31 cellular contexts compared by ENCODE assay signal in the genomic region with DNA sequence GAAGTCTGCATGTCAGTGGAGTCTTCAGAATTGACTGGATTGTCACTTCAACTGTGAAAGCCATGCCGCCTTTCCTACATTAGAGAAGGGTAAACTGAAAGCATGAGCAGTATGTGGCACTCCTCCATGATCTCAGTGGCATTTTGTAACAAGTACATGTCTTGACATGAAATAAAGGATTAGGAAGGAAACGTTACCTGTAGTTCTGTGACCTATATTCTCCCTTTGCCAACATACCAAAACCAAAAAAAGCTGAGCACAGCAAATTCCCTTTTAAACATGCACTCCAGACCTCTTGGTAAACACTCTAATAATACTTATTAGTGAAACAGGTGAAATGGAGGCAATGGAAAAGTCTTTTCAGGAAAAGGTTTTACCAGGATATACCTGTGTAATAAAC.
"Had no signal": no experiment of that assay in that cellular context is flagged by ENCODE, and none has a peak within 500 bp of the region (broad histone marks: within the 10 kb centered on the region; RNA-seq: fewer than 3 reads in every experiment).

No MANE protein-coding gene starts in this region.

- H3K36me3 Mint-ChIP-seq: activated CD4-positive, alpha-beta memory T cell treated with anti-CD3 and anti-CD28 coated beads for 36 hours; activated naive CD4-positive, alpha-beta T cell treated with anti-CD3 and anti-CD28 coated beads, Interleukin-2, amount 50 U/mL, for 24 hours; mesothelial cell of epicardium; naive thymus-derived CD4-positive, alpha-beta T cell; neural progenitor cell had no signal

- H2AFZ ChIP-seq: neural progenitor cell, parathyroid adenoma had no signal

- H3K27ac ChIP-seq: cardiac muscle cell, colonic mucosa, neural progenitor cell, parathyroid adenoma, testis, transverse colon had no signal

- H3K4me1 ChIP-seq: colonic mucosa, neural progenitor cell, parathyroid adenoma, testis, transverse colon had no signal

- H3K79me2 ChIP-seq: parathyroid adenoma had no signal

- FAIRE-seq: endometrium had no signal

- H3K9ac ChIP-seq: neural progenitor cell, parathyroid adenoma had no signal

- H3K4me2 ChIP-seq: neural progenitor cell had no signal

- DNase-seq: activated CD4-positive, alpha-beta memory T cell treated with anti-CD3 and anti-CD28 coated beads for 36 hours; activated CD4-positive, alpha-beta T cell treated with anti-CD3 and anti-CD28 coated beads, Interleukin-2, amount 10 ng/mL, durations not matched to agents 24 days and 14 days; activated CD4-positive, CD25-positive, alpha-beta regulatory T cell treated with anti-CD3 and anti-CD28 coated beads, Interleukin-2, amount 50 U/mL, for 72 hours; activated CD8-positive, alpha-beta memory T cell treated with anti-CD3 and anti-CD28 coated beads, Interleukin-2, amount 50 U/mL, for 4 hours; activated effector memory CD4-positive, alpha-beta T cell treated with anti-CD3 and anti-CD28 coated beads, Interleukin-2, amount 50 U/mL, for 16 hours; activated naive CD8-positive, alpha-beta T cell treated with anti-CD3 and anti-CD28 coated beads, Interleukin-2, amount 50 U/mL, for 24 hours; activated T-cell treated with anti-CD3 and anti-CD28 coated beads, Interleukin-2, amount 50 U/mL, for 1 hour; cerebellar nuclear complex; colonic mucosa; effector CD8-positive, alpha-beta T cell; erythroblast; head of caudate nucleus; hippocampal formation; left ventricle myocardium superior; naive thymus-derived CD4-positive, alpha-beta T cell; occipital lobe; right cardiac atrium; stimulated activated CD4-positive, alpha-beta T cell treated with anti-CD3 and anti-CD28 coated beads, Interleukin-2, amount 100 ng/mL, for 48 hours; stimulated activated naive CD4-positive, alpha-beta T cell treated with Interleukin-2 at 50 U/mL for 16 hours; SW 1271; T1000; testis; transverse colon had no signal

- H3K27me3 ChIP-seq: cardiac muscle cell, colonic mucosa, neural progenitor cell, testis, transverse colon had no signal

- ATAC-seq: activated naive CD8-positive, alpha-beta T cell treated with anti-CD3 and anti-CD28 coated beads, Interleukin-2, amount 50 U/mL, for 24 hours; left ventricle myocardium superior; naive thymus-derived CD4-positive, alpha-beta T cell; right cardiac atrium had no signal

- H3K36me3 ChIP-seq: cardiac muscle cell, colonic mucosa, neural progenitor cell, transverse colon had no signal

- H3K4me3 Mint-ChIP-seq: activated CD4-positive, alpha-beta memory T cell treated with anti-CD3 and anti-CD28 coated beads for 36 hours; activated CD4-positive, alpha-beta T cell treated with anti-CD3 and anti-CD28 coated beads, Interleukin-2, amount 10 ng/mL, durations not matched to agents 24 days and 14 days; activated naive CD4-positive, alpha-beta T cell treated with anti-CD3 and anti-CD28 coated beads, Interleukin-2, amount 50 U/mL, for 24 hours; activated naive CD8-positive, alpha-beta T cell treated with anti-CD3 and anti-CD28 coated beads, Interleukin-2, amount 50 U/mL, for 24 hours; activated T-helper 1 cell treated with anti-CD3 and anti-CD28 coated beads, Interleukin-12 subunit alpha, Interleukin-12 subunit beta, Interleukin-2, Interleukin-4 antibody, amounts not matched to agents 30 ng/mL and 10 ng/mL and 1 ng/mL, durations not matched to agents 14 hours and 24 hours and 36 hours; mesothelial cell of epicardium; naive thymus-derived CD4-positive, alpha-beta T cell; neural progenitor cell; T-helper 1 cell treated with Interleukin-12 subunit alpha and Interleukin-12 subunit beta and Interleukin-4 antibody, amounts not matched to agents 30 μg/mL and 1 μg/mL, for 36 hours had no signal

- H3K4me3 ChIP-seq: cardiac muscle cell, colonic mucosa, neural progenitor cell, testis, transverse colon had no signal

- H3K4me1 Mint-ChIP-seq: activated CD4-positive, alpha-beta T cell treated with anti-CD3 and anti-CD28 coated beads, Interleukin-2, amount 10 ng/mL, durations not matched to agents 24 days and 14 days; activated naive CD4-positive, alpha-beta T cell treated with anti-CD3 and anti-CD28 coated beads, Interleukin-2, amount 50 U/mL, for 24 hours; activated naive CD8-positive, alpha-beta T cell treated with anti-CD3 and anti-CD28 coated beads, Interleukin-2, amount 50 U/mL, for 24 hours; mesothelial cell of epicardium; naive thymus-derived CD4-positive, alpha-beta T cell; neural progenitor cell had no signal

- H3K27ac Mint-ChIP-seq: activated CD4-positive, alpha-beta memory T cell treated with anti-CD3 and anti-CD28 coated beads for 36 hours; activated CD4-positive, alpha-beta T cell treated with anti-CD3 and anti-CD28 coated beads, Interleukin-2, amount 10 ng/mL, durations not matched to agents 24 days and 14 days; activated naive CD4-positive, alpha-beta T cell treated with anti-CD3 and anti-CD28 coated beads, Interleukin-2, amount 50 U/mL, for 24 hours; activated naive CD8-positive, alpha-beta T cell treated with anti-CD3 and anti-CD28 coated beads, Interleukin-2, amount 50 U/mL, for 24 hours; activated T-helper 1 cell treated with anti-CD3 and anti-CD28 coated beads, Interleukin-12 subunit alpha, Interleukin-12 subunit beta, Interleukin-2, Interleukin-4 antibody, amounts not matched to agents 30 ng/mL and 10 ng/mL and 1 ng/mL, durations not matched to agents 14 hours and 24 hours and 36 hours; mesothelial cell of epicardium; naive thymus-derived CD4-positive, alpha-beta T cell; neural progenitor cell; T-helper 1 cell treated with Interleukin-12 subunit alpha and Interleukin-12 subunit beta and Interleukin-4 antibody, amounts not matched to agents 30 μg/mL and 1 μg/mL, for 36 hours had no signal

- H3K27me3 Mint-ChIP-seq: activated CD4-positive, alpha-beta memory T cell treated with anti-CD3 and anti-CD28 coated beads for 36 hours; activated CD4-positive, alpha-beta T cell treated with anti-CD3 and anti-CD28 coated beads, Interleukin-2, amount 10 ng/mL, durations not matched to agents 24 days and 14 days; activated naive CD4-positive, alpha-beta T cell treated with anti-CD3 and anti-CD28 coated beads, Interleukin-2, amount 50 U/mL, for 24 hours; activated naive CD8-positive, alpha-beta T cell treated with anti-CD3 and anti-CD28 coated beads, Interleukin-2, amount 50 U/mL, for 24 hours; naive thymus-derived CD4-positive, alpha-beta T cell had no signal

- H3K9me3 Mint-ChIP-seq: activated CD4-positive, alpha-beta T cell treated with anti-CD3 and anti-CD28 coated beads, Interleukin-2, amount 10 ng/mL, durations not matched to agents 24 days and 14 days; activated naive CD4-positive, alpha-beta T cell treated with anti-CD3 and anti-CD28 coated beads, Interleukin-2, amount 50 U/mL, for 24 hours; activated naive CD8-positive, alpha-beta T cell treated with anti-CD3 and anti-CD28 coated beads, Interleukin-2, amount 50 U/mL, for 24 hours; activated T-helper 1 cell treated with anti-CD3 and anti-CD28 coated beads, Interleukin-12 subunit alpha, Interleukin-12 subunit beta, Interleukin-2, Interleukin-4 antibody, amounts not matched to agents 30 ng/mL and 10 ng/mL and 1 ng/mL, durations not matched to agents 14 hours and 24 hours and 36 hours; mesothelial cell of epicardium; neural progenitor cell; T-helper 1 cell treated with Interleukin-12 subunit alpha and Interleukin-12 subunit beta and Interleukin-4 antibody, amounts not matched to agents 30 μg/mL and 1 μg/mL, for 36 hours had no signal

- H3K9me3 ChIP-seq: colonic mucosa, testis, transverse colon had no signal
